14 cellular contexts compared by ENCODE assay signal in genomic region chr15:83372434-83372873, GRCh38.
DNase-seq lines count a peak whose midpoint lies in the region; ATAC-seq, FAIRE-seq and TF ChIP-seq lines count a peak whose summit lies in the region.
"Had no signal": no experiment of that assay in that cellular context is flagged by ENCODE, and none has a peak within 500 bp of the region (broad histone marks: within the 10 kb centered on the region; RNA-seq: fewer than 3 reads in every experiment).

No MANE protein-coding gene starts in this region.

- POLR2A ChIA-PET in HepG2 (lab: Yijun Ruan, JAX) = no interaction called here

- no peaks in the 10 kb centered on the region for H3K9me2 ChIP-seq in GM23338 (ENCODE audit: insufficient read depth)

- no peak for TF ChIP-seq RAD21 in HepG2 (CRISPR knock-in tag; IDR thresholded peaks at IDR 0.05)

- H3K4me2 ChIP-seq in GM23338 (no peak overlapping the region), HepG2 (ENCODE audit: low read depth, low read length) (no peak overlapping the region)

- H3K9ac ChIP-seq in HepG2 (ENCODE audit: insufficient read depth, low read depth, low read length) = no peak overlapping the region

- no peaks in the 10 kb centered on the region for H3F3A ChIP-seq in GM23338 (replicated peaks; ENCODE audit: low read depth)

- in situ Hi-C loops in HepG2 (cut with HindIII; ENCODE audit: extremely low pct_ligation_motif_present, low pct_unique_long_range_greater_than_20kb) = loop anchor here (10.0 kb wide), 1 partner anchor 118 kb away; no protein-coding TSS in a partner anchor

- H3K27me3 ChIP-seq in GM23338 (ENCODE audit: insufficient read depth) = peaks cover 5% of the 10 kb centered on the region; the same call in 1 of the 2 replicates
- no peaks in the 10 kb centered on the region for H3K27me3 ChIP-seq in foreskin keratinocyte
- peaks cover 0 to 29% of the 10 kb centered on the region in 2 experiments; a peak in 3 of 5 replicates for H3K27me3 ChIP-seq in HepG2 (ENCODE audit: control insufficient read depth in 1 of 2, insufficient read depth in 2 of 2, low read length in 2 of 2)

- no peak overlapping the region for H3K4me3 Mint-ChIP-seq in GM23338

- TF ChIP-seq CTCF in GM23338 (conservative IDR thresholded peaks at IDR 0.05; ENCODE audit: low read depth in 2 of 2) = no peak
- TF ChIP-seq CTCF in foreskin keratinocyte (conservative IDR thresholded peaks at IDR 0.05) = peak; percentile 16
- peak; percentile 1 for TF ChIP-seq CTCF in retinal pigment epithelial cell (conservative IDR thresholded peaks at IDR 0.05; ENCODE audit: low read depth, low read length)
- TF ChIP-seq CTCF in HepG2 (CRISPR knock-in tag; IDR thresholded peaks at IDR 0.05) = no peak

- intact Hi-C loops in HepG2 (cut with micrococcal nuclease; ENCODE audit: unreplicated experiment) = no loop called here

- H3K36me3 ChIP-seq in GM23338 (ENCODE audit: insufficient read depth) = no peaks in the 10 kb centered on the region
- no peaks in the 10 kb centered on the region for H3K36me3 ChIP-seq in HepG2 (replicated peaks in 1 of 2; ENCODE audit: control insufficient read depth in 1 of 2, insufficient read depth in 2 of 2, low read length in 2 of 2)

- ATAC-seq in GM23338 (peak; percentile 74), foreskin keratinocyte (peak; percentile 41), HepG2 (no peak)
- ATAC-seq: activated CD4-positive, CD25-positive, alpha-beta regulatory T cell treated with anti-CD3 and anti-CD28 coated beads, Interleukin-2, amount 50 U/mL, for 24 hours; sciatic nerve had no signal

- TF ChIP-seq POLR2A in HepG2 (IDR thresholded peaks at IDR 0.05; ENCODE audit: insufficient read depth in 1 of 2, low read depth in 2 of 2, low read length in 2 of 2) = no peak

- H3K4me1 ChIP-seq in GM23338 (ENCODE audit: insufficient read depth) (peaks cover 13% of the 10 kb centered on the region), foreskin keratinocyte (peaks cover 7% of the 10 kb centered on the region), HepG2 (ENCODE audit: insufficient read depth, low read length) (no peaks in the 10 kb centered on the region)

- H3K79me2 ChIP-seq in GM23338 (replicated peaks; ENCODE audit: insufficient read depth) (no peaks in the 10 kb centered on the region), HepG2 (ENCODE audit: insufficient read depth, low read length) (no peaks in the 10 kb centered on the region)

- H3K4me1 Mint-ChIP-seq in GM23338 = peaks cover 10% of the 10 kb centered on the region

- no peaks in the 10 kb centered on the region for H3K9me3 Mint-ChIP-seq in GM23338

- H3K9me3 ChIP-seq in HepG2 (ENCODE audit: low read length) = no peaks in the 10 kb centered on the region

- TF ChIP-seq EP300 in HepG2 (IDR thresholded peaks at IDR 0.05; ENCODE audit: low read depth in 2 of 2, low read length in 2 of 2) (no peak), HepG2 (CRISPR knock-in tag; IDR thresholded peaks at IDR 0.05; ENCODE audit: borderline replicate concordance) (no peak)

- 5% methylated on average over 6 of the region's 9 CpGs for WGBS in HepG2 (ENCODE audit: low lambda C conversion rate)

- H2AFZ ChIP-seq in GM23338 (peak overlapping the region; percentile 73), HepG2 (ENCODE audit: low read length) (no peak overlapping the region)

- H3K36me3 Mint-ChIP-seq in GM23338 (ENCODE audit: low read depth) = no peaks in the 10 kb centered on the region

- no peak overlapping the region for H3K4me3 ChIP-seq in GM23338
- no peak overlapping the region for H3K4me3 ChIP-seq in retinal pigment epithelial cell (ENCODE audit: low read length)
- H3K4me3 ChIP-seq in HepG2 (replicated peaks in 1 of 3; ENCODE audit: insufficient read depth in 1 of 3, low read depth in 2 of 3, low read length in 3 of 3) = no peak overlapping the region

- H3K27me3 Mint-ChIP-seq in GM23338 (ENCODE audit: insufficient read depth, low read depth, poor library complexity) = peaks cover 5% of the 10 kb centered on the region

- peak; percentile 28 for DNase-seq in GM23338 (ENCODE audit: low spot score)
- DNase-seq in RCC 7860 (ENCODE audit: low spot score) = peak; percentile 55
- DNase-seq in foreskin keratinocyte = peak in 1 of 2 donors; percentile 42
- DNase-seq in retinal pigment epithelial cell (ENCODE audit: low read depth) = peak; percentile 74
- DNase-seq in globus pallidus (ENCODE audit: low spot score) = no peak
- no peak for DNase-seq in HCEC 1CT
- DNase-seq in HepG2 (ENCODE audit: low spot score) = no peak
- no peak for DNase-seq in NCI-H1436 (lab: John Stamatoyannopoulos, UW)
- DNase-seq: activated T-cell treated with anti-CD3 and anti-CD28 coated beads, Interleukin-2, amount 50 U/mL, for 48 hours; COR-L47; effector CD8-positive, alpha-beta T cell; MM.1S had no signal

- H3K27ac Mint-ChIP-seq in GM23338 = no peak overlapping the region

- CTCF ChIA-PET in HepG2 (lab: Yijun Ruan, JAX; ENCODE audit: low intra/inter-chr PET ratio, low total read pairs) = no interaction called here

- BruUV-seq in HepG2 (replicated peaks; lab: Mats Ljungman, UMichigan) = no TSS peak

- H4K20me1 ChIP-seq in GM23338 (replicated peaks; ENCODE audit: insufficient read depth) (no peaks in the 10 kb centered on the region), HepG2 (ENCODE audit: insufficient read depth, low read length) (no peaks in the 10 kb centered on the region)

- H3K27ac ChIP-seq in GM23338 (ENCODE audit: low read depth) (no peak overlapping the region), foreskin keratinocyte (peak overlapping the region; percentile 33), HepG2 (ENCODE audit: extremely low read length, insufficient read depth, low read length) (no peak overlapping the region)

- no peak for FAIRE-seq in RCC 7860 (lab: Jason Lieb, UNC)
- FAIRE-seq in HepG2 (lab: Jason Lieb, UNC) = no peak

TF ChIP-seq in GM23338, 12 proteins besides CTCF, POLR2A, EP300 and RAD21 (continues in another document):
- no peak for TF ChIP-seq STAT1 (IDR thresholded peaks at IDR 0.05; ENCODE audit: unreplicated experiment)
- no peak for TF ChIP-seq ZNF114 (CRISPR knock-in tag; IDR thresholded peaks at IDR 0.05)
- no peak for TF ChIP-seq POLR2AphosphoS5 (IDR thresholded peaks at IDR 0.05; ENCODE audit: low read depth)
- TF ChIP-seq, protein P1, sequence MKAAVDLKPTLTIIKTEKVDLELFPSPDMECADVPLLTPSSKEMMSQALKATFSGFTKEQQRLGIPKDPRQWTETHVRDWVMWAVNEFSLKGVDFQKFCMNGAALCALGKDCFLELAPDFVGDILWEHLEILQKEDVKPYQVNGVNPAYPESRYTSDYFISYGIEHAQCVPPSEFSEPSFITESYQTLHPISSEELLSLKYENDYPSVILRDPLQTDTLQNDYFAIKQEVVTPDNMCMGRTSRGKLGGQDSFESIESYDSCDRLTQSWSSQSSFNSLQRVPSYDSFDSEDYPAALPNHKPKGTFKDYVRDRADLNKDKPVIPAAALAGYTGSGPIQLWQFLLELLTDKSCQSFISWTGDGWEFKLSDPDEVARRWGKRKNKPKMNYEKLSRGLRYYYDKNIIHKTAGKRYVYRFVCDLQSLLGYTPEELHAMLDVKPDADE (IDR thresholded peaks at IDR 0.05) = no peak
- no peak for TF ChIP-seq CREB1 (CRISPR knock-in tag; IDR thresholded peaks at IDR 0.05; ENCODE audit: low read depth)

TF ChIP-seq in HepG2, 621 proteins besides CTCF, POLR2A, EP300 and RAD21 (continues in another document):
- TF ChIP-seq SP140L (CRISPR knock-in tag; IDR thresholded peaks at IDR 0.05; ENCODE audit: borderline replicate concordance) = no peak
- TF ChIP-seq ATRX (CRISPR knock-in tag; IDR thresholded peaks at IDR 0.05; ENCODE audit: borderline replicate concordance) = no peak
- no peak for TF ChIP-seq HOMEZ (CRISPR knock-in tag; IDR thresholded peaks at IDR 0.05; ENCODE audit: low read depth)
- TF ChIP-seq CENPBD1 (CRISPR knock-in tag; IDR thresholded peaks at IDR 0.05; ENCODE audit: borderline replicate concordance, low read depth) = no peak
- TF ChIP-seq ZNF496 (CRISPR knock-in tag; IDR thresholded peaks at IDR 0.05; ENCODE audit: insufficient replicate concordance) = no peak
- no peak for TF ChIP-seq RFX1 (IDR thresholded peaks at IDR 0.05)
- TF ChIP-seq, protein P2, sequence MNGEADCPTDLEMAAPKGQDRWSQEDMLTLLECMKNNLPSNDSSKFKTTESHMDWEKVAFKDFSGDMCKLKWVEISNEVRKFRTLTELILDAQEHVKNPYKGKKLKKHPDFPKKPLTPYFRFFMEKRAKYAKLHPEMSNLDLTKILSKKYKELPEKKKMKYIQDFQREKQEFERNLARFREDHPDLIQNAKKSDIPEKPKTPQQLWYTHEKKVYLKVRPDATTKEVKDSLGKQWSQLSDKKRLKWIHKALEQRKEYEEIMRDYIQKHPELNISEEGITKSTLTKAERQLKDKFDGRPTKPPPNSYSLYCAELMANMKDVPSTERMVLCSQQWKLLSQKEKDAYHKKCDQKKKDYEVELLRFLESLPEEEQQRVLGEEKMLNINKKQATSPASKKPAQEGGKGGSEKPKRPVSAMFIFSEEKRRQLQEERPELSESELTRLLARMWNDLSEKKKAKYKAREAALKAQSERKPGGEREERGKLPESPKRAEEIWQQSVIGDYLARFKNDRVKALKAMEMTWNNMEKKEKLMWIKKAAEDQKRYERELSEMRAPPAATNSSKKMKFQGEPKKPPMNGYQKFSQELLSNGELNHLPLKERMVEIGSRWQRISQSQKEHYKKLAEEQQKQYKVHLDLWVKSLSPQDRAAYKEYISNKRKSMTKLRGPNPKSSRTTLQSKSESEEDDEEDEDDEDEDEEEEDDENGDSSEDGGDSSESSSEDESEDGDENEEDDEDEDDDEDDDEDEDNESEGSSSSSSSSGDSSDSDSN (CRISPR knock-in tag; IDR thresholded peaks at IDR 0.05) = no peak
- TF ChIP-seq ZBTB3 (CRISPR knock-in tag; IDR thresholded peaks at IDR 0.05; ENCODE audit: borderline replicate concordance, low read depth) = no peak

Comparison
In these comparisons a context has a peak if more than half of its experiments do, and no peak if none do; other contexts are left out.
1. DNase-seq: peak in GM23338 (single experiment), RCC 7860 (single experiment) and retinal pigment epithelial cell (single experiment); none in globus pallidus (single experiment), HCEC 1CT (single experiment), HepG2 (single experiment) and NCI-H1436 (single experiment).
2. CTCF ChIP-seq: peak in foreskin keratinocyte (single experiment) and retinal pigment epithelial cell (single experiment); none in GM23338 (0 of 2) and HepG2 (single experiment).